ENCODE assay signal across 16 cellular contexts in the genomic region with DNA sequence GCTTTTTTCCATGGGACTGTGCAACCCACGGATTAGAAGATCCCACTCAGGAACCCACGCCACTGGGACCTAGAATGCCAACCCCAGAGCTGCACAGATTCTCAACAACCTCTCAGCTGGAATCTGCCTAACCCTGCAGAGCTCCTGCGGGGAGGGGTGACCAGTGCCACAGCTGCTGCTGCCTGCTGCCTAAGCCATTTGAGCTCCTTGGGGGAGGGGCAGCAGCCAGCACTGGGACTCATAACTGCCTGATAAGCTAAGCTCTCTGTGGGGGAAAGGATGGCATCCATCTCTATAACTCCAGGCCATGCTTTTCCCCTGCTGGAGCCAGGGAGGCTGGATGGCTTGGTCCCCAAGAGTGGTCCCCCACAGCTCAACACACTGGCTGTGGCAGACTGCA.
"Had no signal": no experiment of that assay in that cellular context is flagged by ENCODE, and none has a peak within 500 bp of the region (broad histone marks: within the 10 kb centered on the region; RNA-seq: fewer than 3 reads in every experiment).

No MANE protein-coding gene starts in this region.

- DNase-seq: activated CD4-positive, alpha-beta T cell treated with anti-CD3 and anti-CD28 coated beads, Interleukin-2, amount 10 ng/mL, durations not matched to agents 7 days and 5 days; activated CD4-positive, CD25-positive, alpha-beta regulatory T cell; activated CD8-positive, alpha-beta memory T cell treated with anti-CD3 and anti-CD28 coated beads, Interleukin-2, amount 50 U/mL, for 48 hours; activated naive CD4-positive, alpha-beta T cell treated with Interleukin-2 at 50 U/mL for 16 hours; anterior cingulate cortex; brain microvascular endothelial cell; effector CD4-positive, alpha-beta T cell; foreskin keratinocyte; immature natural killer cell; ovary; right lobe of liver; stimulated activated naive CD8-positive, alpha-beta T cell treated with anti-CD3 and anti-CD28 coated beads, Interleukin-15, amount 100 ng/mL, for 72 hours had no signal

- H3K4me1 Mint-ChIP-seq: activated CD4-positive, alpha-beta T cell treated with anti-CD3 and anti-CD28 coated beads, Interleukin-2, amount 10 ng/mL, durations not matched to agents 7 days and 5 days; central memory CD8-positive, alpha-beta T cell; immature natural killer cell; stimulated activated naive CD8-positive, alpha-beta T cell treated with anti-CD3 and anti-CD28 coated beads, Interleukin-15, amount 100 ng/mL, for 72 hours had no signal

- H3K4me3 Mint-ChIP-seq: activated CD4-positive, alpha-beta T cell treated with anti-CD3 and anti-CD28 coated beads, Interleukin-2, amount 10 ng/mL, durations not matched to agents 7 days and 5 days; activated T-helper 1 cell treated with anti-CD3 and anti-CD28 coated beads, Interleukin-12 subunit alpha, Interleukin-12 subunit beta, Interleukin-2, Interleukin-4 antibody, amounts not matched to agents 30 ng/mL and 10 ng/mL and 1 ng/mL, durations not matched to agents 14 hours and 24 hours and 36 hours; central memory CD8-positive, alpha-beta T cell; immature natural killer cell; neural crest cell; stimulated activated naive CD8-positive, alpha-beta T cell treated with anti-CD3 and anti-CD28 coated beads, Interleukin-15, amount 100 ng/mL, for 72 hours; type B pancreatic cell had no signal

- H3K27me3 Mint-ChIP-seq: activated CD4-positive, alpha-beta T cell treated with anti-CD3 and anti-CD28 coated beads, Interleukin-2, amount 10 ng/mL, durations not matched to agents 7 days and 5 days; central memory CD8-positive, alpha-beta T cell; stimulated activated naive CD8-positive, alpha-beta T cell treated with anti-CD3 and anti-CD28 coated beads, Interleukin-15, amount 100 ng/mL, for 72 hours; type B pancreatic cell had no signal

- H3K27ac Mint-ChIP-seq: activated CD4-positive, alpha-beta T cell treated with anti-CD3 and anti-CD28 coated beads, Interleukin-2, amount 10 ng/mL, durations not matched to agents 7 days and 5 days; activated T-helper 1 cell treated with anti-CD3 and anti-CD28 coated beads, Interleukin-12 subunit alpha, Interleukin-12 subunit beta, Interleukin-2, Interleukin-4 antibody, amounts not matched to agents 30 ng/mL and 10 ng/mL and 1 ng/mL, durations not matched to agents 14 hours and 24 hours and 36 hours; immature natural killer cell; stimulated activated naive CD8-positive, alpha-beta T cell treated with anti-CD3 and anti-CD28 coated beads, Interleukin-15, amount 100 ng/mL, for 72 hours; type B pancreatic cell had no signal

- ATAC-seq: foreskin keratinocyte; right lobe of liver; stimulated activated naive CD8-positive, alpha-beta T cell treated with anti-CD3 and anti-CD28 coated beads, Interleukin-15, amount 100 ng/mL, for 72 hours had no signal

- H3K36me3 Mint-ChIP-seq: immature natural killer cell had no signal
